19 cellular contexts compared by ENCODE assay signal in the genomic region with DNA sequence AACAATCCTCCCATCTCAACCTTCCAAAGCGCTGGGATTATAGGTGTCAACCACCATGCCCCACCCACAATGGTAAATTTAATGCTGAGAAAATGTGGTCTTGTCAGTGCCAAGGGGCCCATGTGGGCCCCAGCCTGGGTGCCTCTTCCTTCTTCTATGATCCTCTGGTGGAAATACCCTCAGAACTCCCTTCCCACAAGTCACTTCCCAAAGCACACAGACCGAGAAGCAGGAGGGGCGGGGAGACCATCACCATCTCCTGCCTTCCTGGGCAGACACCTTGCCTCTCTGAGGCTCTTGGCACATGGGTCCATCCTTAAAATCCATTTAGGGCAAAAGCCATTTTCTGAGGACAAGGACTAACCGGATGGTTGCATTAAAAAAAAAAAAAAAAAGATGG. TPM values are rescaled to one million over a fixed set of nuclear protein-coding genes. Genes with fewer than 3 reads are reported as not detected.
DNase-seq lines count a peak whose midpoint lies in the region; ATAC-seq and TF ChIP-seq lines count a peak whose summit lies in the region.
"Had no signal": no experiment of that assay in that cellular context is flagged by ENCODE, and none has a peak within 500 bp of the region (broad histone marks: within the 10 kb centered on the region; RNA-seq: fewer than 3 reads in every experiment).

No MANE protein-coding gene starts in this region.

- no peak for TF ChIP-seq CTCF in osteoblast (IDR thresholded peaks at IDR 0.05; ENCODE audit: extremely low read depth, low read depth, low read length)
- no peak for TF ChIP-seq CTCF in endothelial cell (IDR thresholded peaks at IDR 0.05; ENCODE audit: unreplicated experiment)

- H3K4me1 Mint-ChIP-seq in activated CD4-positive, alpha-beta T cell treated with anti-CD3 and anti-CD28 coated beads for 36 hours: peaks cover 89% of the 10 kb centered on the region
- H3K4me1 Mint-ChIP-seq in IgD-negative memory B cell (peaks cover 35 to 51% (median 50%) of the 10 kb centered on the region in 3 donors), endothelial cell (ENCODE audit: unreplicated experiment) (peaks cover 16% of the 10 kb centered on the region)
- H3K4me1 Mint-ChIP-seq in activated naive CD8-positive, alpha-beta T cell treated with anti-CD3 and anti-CD28 coated beads for 36 hours: peaks cover 85% of the 10 kb centered on the region

- peaks cover 8% of the 10 kb centered on the region for H3K27me3 ChIP-seq in osteoblast (ENCODE audit: insufficient read depth, low read length)
- H3K27me3 ChIP-seq: transverse colon had no signal

- peak overlapping the region; percentile 83 for H3K27ac Mint-ChIP-seq in activated CD4-positive, alpha-beta T cell treated with anti-CD3 and anti-CD28 coated beads for 36 hours
- H3K27ac Mint-ChIP-seq in IgD-negative memory B cell (peak overlapping the region in 2 of 3 donors; percentile 76), endothelial cell (ENCODE audit: unreplicated experiment) (no peak overlapping the region)
- peak overlapping the region; percentile 96 for H3K27ac Mint-ChIP-seq in activated naive CD8-positive, alpha-beta T cell treated with anti-CD3 and anti-CD28 coated beads for 36 hours
- H3K27ac Mint-ChIP-seq: progenitor cell of endocrine pancreas had no signal

- H3K79me2 ChIP-seq in osteoblast (ENCODE audit: insufficient read depth, low read length): no peaks in the 10 kb centered on the region

- H2AFZ ChIP-seq in osteoblast (ENCODE audit: low read length): no peak overlapping the region
- H2AFZ ChIP-seq: GM23248, PC-9 had no signal

- H3K36me3 ChIP-seq in osteoblast (ENCODE audit: insufficient read depth, low read length): no peaks in the 10 kb centered on the region
- H3K36me3 ChIP-seq: transverse colon had no signal

- peak; percentile 35 for DNase-seq in activated CD4-positive, alpha-beta T cell treated with anti-CD3 and anti-CD28 coated beads for 36 hours
- no peak for DNase-seq in activated CD4-positive, alpha-beta T cell treated with anti-CD3 and anti-CD28 coated beads, Interleukin-2, amount 50 U/mL, for 4 hours
- DNase-seq in activated naive CD8-positive, alpha-beta T cell treated with anti-CD3 and anti-CD28 coated beads for 36 hours: no peak
- peak; percentile 25 for DNase-seq in osteoblast (ENCODE audit: insufficient read length, low spot score, missing footprints)
- DNase-seq in HCEC 1CT: no peak
- no peak for DNase-seq in NCI-H2107 (lab: John Stamatoyannopoulos, UW)
- DNase-seq in endothelial cell (ENCODE audit: low spot score): no peak
- DNase-seq: EL, foreskin fibroblast, GM23248, IMR-90, NCI-H2081 treated with DMSO at 0.1 percent for 48 hours, NCI-H526, PC-9, transverse colon had no signal

- H3K9me3 ChIP-seq in osteoblast (ENCODE audit: low read depth, low read length): no peaks in the 10 kb centered on the region
- H3K9me3 ChIP-seq: transverse colon had no signal

- peaks cover 10% of the 10 kb centered on the region for H3K36me3 Mint-ChIP-seq in activated CD4-positive, alpha-beta T cell treated with anti-CD3 and anti-CD28 coated beads for 36 hours (ENCODE audit: low read depth)
- H3K36me3 Mint-ChIP-seq in IgD-negative memory B cell: peaks cover 3% of the 10 kb centered on the region
- H3K36me3 Mint-ChIP-seq in activated naive CD8-positive, alpha-beta T cell treated with anti-CD3 and anti-CD28 coated beads for 36 hours: peaks cover 17% of the 10 kb centered on the region
- no peaks in the 10 kb centered on the region for H3K36me3 Mint-ChIP-seq in endothelial cell (ENCODE audit: low read depth, unreplicated experiment)

- H3K27ac ChIP-seq in osteoblast (ENCODE audit: low read depth, low read length): no peak overlapping the region
- H3K27ac ChIP-seq: C4-2B, GM23248, PC-9, transverse colon had no signal

- POLR2A ChIA-PET in activated CD4-positive, alpha-beta T cell treated with anti-CD3 and anti-CD28 coated beads for 36 hours (lab: Charles Lee): no interaction called here

- H3K4me3 ChIP-seq in osteoblast (ENCODE audit: insufficient read depth, low read length): no peak overlapping the region
- H3K4me3 ChIP-seq: GM23248, PC-9, skin epidermis, transverse colon had no signal

- no peaks in the 10 kb centered on the region for H3K9me3 Mint-ChIP-seq in activated CD4-positive, alpha-beta T cell treated with anti-CD3 and anti-CD28 coated beads for 36 hours (ENCODE audit: low read depth)
- H3K9me3 Mint-ChIP-seq in IgD-negative memory B cell (no peaks in the 10 kb centered on the region), endothelial cell (ENCODE audit: unreplicated experiment) (no peaks in the 10 kb centered on the region)
- H3K9me3 Mint-ChIP-seq in activated naive CD8-positive, alpha-beta T cell treated with anti-CD3 and anti-CD28 coated beads for 36 hours: no peaks in the 10 kb centered on the region

- peak overlapping the region; percentile 32 for H3K4me3 Mint-ChIP-seq in activated CD4-positive, alpha-beta T cell treated with anti-CD3 and anti-CD28 coated beads for 36 hours
- peak overlapping the region in 3 of 4 donors; percentile 63 to 77 (median 75) for H3K4me3 Mint-ChIP-seq in IgD-negative memory B cell
- H3K4me3 Mint-ChIP-seq in activated naive CD8-positive, alpha-beta T cell treated with anti-CD3 and anti-CD28 coated beads for 36 hours: peak overlapping the region; percentile 47
- no peak overlapping the region for H3K4me3 Mint-ChIP-seq in endothelial cell (ENCODE audit: unreplicated experiment)

- H3K4me2 ChIP-seq in osteoblast (ENCODE audit: insufficient read depth, low read length): no peak overlapping the region
- H3K4me2 ChIP-seq: PC-9 had no signal

- H3K27me3 Mint-ChIP-seq in activated CD4-positive, alpha-beta T cell treated with anti-CD3 and anti-CD28 coated beads for 36 hours: no peaks in the 10 kb centered on the region
- H3K27me3 Mint-ChIP-seq in IgD-negative memory B cell (no peaks in the 10 kb centered on the region), endothelial cell (ENCODE audit: unreplicated experiment) (peaks cover 3% of the 10 kb centered on the region)
- H3K27me3 Mint-ChIP-seq in activated naive CD8-positive, alpha-beta T cell treated with anti-CD3 and anti-CD28 coated beads for 36 hours: no peaks in the 10 kb centered on the region

- H4K20me1 ChIP-seq in osteoblast (ENCODE audit: insufficient read depth, low read length): no peaks in the 10 kb centered on the region

- intact Hi-C loops in activated CD4-positive, alpha-beta T cell treated with anti-CD3 and anti-CD28 coated beads for 36 hours (cut with DNase I, micrococcal nuclease): loop anchor here in 1 of 2 experiments (10.0 kb wide), 1 partner anchor 249 kb away; no protein-coding TSS in a partner anchor

- ATAC-seq in activated CD4-positive, alpha-beta T cell treated with anti-CD3 and anti-CD28 coated beads for 36 hours: no peak

- H3K4me1 ChIP-seq in osteoblast (ENCODE audit: insufficient read depth, low read length): no peaks in the 10 kb centered on the region

- CTCF ChIA-PET in activated CD4-positive, alpha-beta T cell treated with anti-CD3 and anti-CD28 coated beads for 36 hours (lab: Charles Lee): interaction anchor here (0.6 to 11.1 kb wide), 6 partner anchors 13 to 384 kb away, joined by 3 to 214 read pairs (median 6); no protein-coding TSS in a partner anchor

RNA-seq across cellular contexts. Expression of a gene that starts 59.0 kb away (rescaled TPM):
- total RNA-seq in activated CD4-positive, alpha-beta T cell treated with anti-CD3 and anti-CD28 coated beads for 36 hours: 10 to 100 TPM; 17.3 to 22.0 TPM
- 7.3 TPM for polyA plus RNA-seq in IgD-negative memory B cell
- 10 to 100 TPM; 15.9 TPM for total RNA-seq in activated naive CD8-positive, alpha-beta T cell treated with anti-CD3 and anti-CD28 coated beads for 36 hours
- 5.9 and 6.2 TPM in 2 replicates for total RNA-seq in osteoblast
- total RNA-seq in endothelial cell (ENCODE audit: unreplicated experiment): 150 TPM

Comparison
In these comparisons a context has a peak if more than half of its experiments do, and no peak if none do; other contexts are left out.
1. DNase-seq: peak in activated CD4-positive, alpha-beta T cell treated with anti-CD3 and anti-CD28 coated beads for 36 hours (single experiment) and osteoblast (single experiment); none in activated CD4-positive, alpha-beta T cell treated with anti-CD3 and anti-CD28 coated beads, Interleukin-2, amount 50 U/mL, for 4 hours (0 of 2), activated naive CD8-positive, alpha-beta T cell treated with anti-CD3 and anti-CD28 coated beads for 36 hours (single experiment), HCEC 1CT (single experiment), NCI-H2107 (single experiment) and endothelial cell (single experiment).